ENCODE assay signal across 8 cellular contexts in the genomic region with DNA sequence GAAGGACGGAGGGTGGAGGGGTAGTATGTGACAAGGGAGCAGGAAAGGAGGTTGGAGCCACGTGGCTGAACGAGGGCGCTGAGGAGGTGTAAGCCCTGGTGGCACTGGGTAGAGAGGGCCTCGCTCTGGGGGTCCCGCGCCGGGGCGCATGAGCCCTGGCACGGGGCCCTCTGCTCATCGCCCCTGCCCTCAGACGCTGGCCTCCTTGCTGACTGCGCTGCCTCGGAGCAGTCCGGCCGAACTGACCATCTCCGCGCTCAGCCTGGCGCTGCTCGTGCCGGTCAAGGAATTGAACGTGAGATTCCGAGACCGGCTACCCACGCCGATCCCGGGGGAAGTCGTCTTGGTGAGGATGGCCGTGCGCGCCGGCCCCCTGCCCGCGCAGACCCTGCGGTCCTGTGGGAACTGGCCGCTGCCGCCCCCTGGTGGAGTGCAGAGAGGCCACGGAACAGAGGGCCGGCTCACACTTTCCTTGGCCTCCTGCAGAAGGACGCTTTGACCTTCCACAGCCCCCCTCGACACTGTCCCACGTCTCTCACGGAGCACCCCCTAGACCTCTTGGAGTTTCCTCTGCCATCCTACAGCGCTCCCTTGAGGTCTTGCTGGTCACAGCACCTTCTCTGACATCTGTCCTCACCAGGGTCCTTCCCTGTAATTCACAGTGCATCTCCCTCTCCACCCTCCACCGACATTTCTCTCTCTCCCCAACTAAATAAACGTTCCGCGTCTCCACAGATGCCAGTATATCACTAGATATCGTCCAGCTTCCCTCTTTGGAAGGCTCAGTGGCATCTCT. TPM values are rescaled to one million over a fixed set of nuclear protein-coding genes. Genes with fewer than 3 reads are reported as not detected.
DNase-seq lines count a peak whose midpoint lies in the region; ATAC-seq and TF ChIP-seq lines count a peak whose summit lies in the region.

No MANE protein-coding gene starts in this region.

- H3K4me1 ChIP-seq in muscle layer of colon (ENCODE audit: insufficient read depth, low read length) = peaks cover 16% of the 10 kb centered on the region
- H3K4me1 ChIP-seq in thoracic aorta (ENCODE audit: control insufficient read depth in 1 of 2, low read depth in 2 of 2) = peaks cover 7 to 10% of the 10 kb centered on the region in 2 donors

- no peaks in the 10 kb centered on the region for H3K36me3 Mint-ChIP-seq in activated CD8-positive, alpha-beta T cell treated with anti-CD3 and anti-CD28 coated beads for 36 hours (ENCODE audit: low read depth)

- H3K9me3 Mint-ChIP-seq in activated CD8-positive, alpha-beta T cell treated with anti-CD3 and anti-CD28 coated beads for 36 hours = no peaks in the 10 kb centered on the region

- TF ChIP-seq CTCF in AG04449 (IDR thresholded peaks at IDR 0.05; ENCODE audit: insufficient read depth, low read length, missing control alignments) (peak; percentile 92), thoracic aorta (IDR thresholded peaks at IDR 0.05) (peak; percentile 93)
- TF ChIP-seq CTCF in activated CD8-positive, alpha-beta T cell treated with anti-CD3 and anti-CD28 coated beads for 36 hours (IDR thresholded peaks at IDR 0.05) = peak; percentile 99

- peak overlapping the region; percentile 64 for H3K4me3 Mint-ChIP-seq in activated CD8-positive, alpha-beta T cell treated with anti-CD3 and anti-CD28 coated beads for 36 hours

- intact Hi-C loops in activated CD8-positive, alpha-beta T cell treated with anti-CD3 and anti-CD28 coated beads for 36 hours (cut with micrococcal nuclease) = loop anchor here (2.0 kb wide), 1 partner anchor 39 kb away; no protein-coding TSS in a partner anchor

- CTCF ChIA-PET in AG04449 (lab: Yijun Ruan, JAX) = interaction anchor here (0.7 to 9.3 kb wide), 25 partner anchors 8 to 163 kb away, joined by 3 to 186 read pairs (median 5); a partner anchor contains a TSS
- CTCF ChIA-PET in activated CD8-positive, alpha-beta T cell treated with anti-CD3 and anti-CD28 coated beads for 36 hours (lab: Charles Lee) = interaction anchor here (0.9 to 7.3 kb wide), 28 partner anchors 7 to 166 kb away, joined by 3 to 124 read pairs (median 5); a partner anchor contains a TSS

- no peak overlapping the region for H3K27ac ChIP-seq in muscle layer of colon (ENCODE audit: low read depth, low read length)
- H3K27ac ChIP-seq in thoracic aorta = no peak overlapping the region

- H3K4me3 ChIP-seq in AG04449 (ENCODE audit: low read depth, low read length) (peak overlapping the region; percentile 50), muscle layer of colon (ENCODE audit: low read depth in 1 of 2, low read length in 2 of 2) (peak overlapping the region; percentile 38 to 62), thoracic aorta (peak overlapping the region; percentile 66)

- H3K9me3 ChIP-seq in muscle layer of colon (ENCODE audit: low read length) (no peaks in the 10 kb centered on the region), thoracic aorta (no peaks in the 10 kb centered on the region)

- DNase-seq in AG04449 (ENCODE audit: low read depth, low spot score) (no peak), NCI-H146 (lab: John Stamatoyannopoulos, UW) (peak; percentile 69), epidermal melanocyte (ENCODE audit: insufficient read length, low spot score) (peak; percentile 83), thoracic aorta (ENCODE audit: low spot score) (no peak)
- DNase-seq in activated CD8-positive, alpha-beta T cell treated with anti-CD3 and anti-CD28 coated beads for 36 hours = peak; percentile 74

- no peak overlapping the region for H3K27ac Mint-ChIP-seq in activated CD8-positive, alpha-beta T cell treated with anti-CD3 and anti-CD28 coated beads for 36 hours

- H3K27me3 ChIP-seq in muscle layer of colon (ENCODE audit: control insufficient read depth in 1 of 2, insufficient read depth in 2 of 2, low read length in 2 of 2) (peaks cover 11 to 29% of the 10 kb centered on the region in 2 donors), thoracic aorta (replicated peaks; ENCODE audit: insufficient read depth) (no peaks in the 10 kb centered on the region)

- peaks cover 85% of the 10 kb centered on the region for H3K27me3 Mint-ChIP-seq in activated CD8-positive, alpha-beta T cell treated with anti-CD3 and anti-CD28 coated beads for 36 hours

- ATAC-seq in GM18907 (IDR thresholded peaks at IDR 0.05; ENCODE audit: unreplicated experiment) (peak; percentile 53), thoracic aorta (ENCODE audit: insufficient number of reproducible peaks, low FRiP score, low read depth) (no peak), GM21447 (IDR thresholded peaks at IDR 0.05; ENCODE audit: unreplicated experiment) (no peak)
- peak; percentile 81 for ATAC-seq in activated CD8-positive, alpha-beta T cell treated with anti-CD3 and anti-CD28 coated beads for 36 hours

- H3K36me3 ChIP-seq in muscle layer of colon (ENCODE audit: insufficient read depth, low read length) (peaks cover 30% of the 10 kb centered on the region), thoracic aorta (peaks cover 12% of the 10 kb centered on the region)

- peaks cover 17% of the 10 kb centered on the region for H3K4me1 Mint-ChIP-seq in activated CD8-positive, alpha-beta T cell treated with anti-CD3 and anti-CD28 coated beads for 36 hours (ENCODE audit: low read depth)

- no peak overlapping the region for H3K9ac ChIP-seq in muscle layer of colon (ENCODE audit: low read length)

- POLR2A ChIA-PET in AG04449 (lab: Yijun Ruan, JAX) = no interaction called here
- POLR2A ChIA-PET in activated CD8-positive, alpha-beta T cell treated with anti-CD3 and anti-CD28 coated beads for 36 hours (lab: Charles Lee) = interaction anchor here (0.7 to 1.5 kb wide), 5 partner anchors 11 to 47 kb away, joined by 3 to 6 read pairs (median 4); a partner anchor contains a TSS

RNA-seq across cellular contexts. Expression of a gene that starts 10.5 kb away (rescaled TPM):
- 1 to 10 TPM; 1.1 to 1.2 TPM for total RNA-seq in activated CD8-positive, alpha-beta T cell treated with anti-CD3 and anti-CD28 coated beads for 36 hours
- total RNA-seq in thoracic aorta = 10 to 100 TPM; 73.8 to 77.0 TPM

RNA-seq across cellular contexts. Expression of a gene that starts 11.3 kb away (rescaled TPM):
- 1 to 10 TPM in 1 of 2 experiments, under 1 TPM in 1; 0.61 to 1.4 TPM for total RNA-seq in activated CD8-positive, alpha-beta T cell treated with anti-CD3 and anti-CD28 coated beads for 36 hours
- 10 to 100 TPM in 1 of 2 donors, 1 to 10 TPM in 1; 4.0 to 11.0 TPM for total RNA-seq in thoracic aorta

RNA-seq across cellular contexts. Expression of a gene that starts 17.1 kb away (rescaled TPM):
- 10 to 100 TPM; 13.7 to 15.1 TPM for total RNA-seq in activated CD8-positive, alpha-beta T cell treated with anti-CD3 and anti-CD28 coated beads for 36 hours
- total RNA-seq in thoracic aorta = 10 to 100 TPM; 37.9 to 55.1 TPM

RNA-seq across cellular contexts. Expression of a gene that starts 30.7 kb away (rescaled TPM):
- total RNA-seq in activated CD8-positive, alpha-beta T cell treated with anti-CD3 and anti-CD28 coated beads for 36 hours = 10 to 100 TPM; 10.7 to 12.3 TPM
- total RNA-seq in thoracic aorta = 10 to 100 TPM; 33.4 to 39.9 TPM

Comparison
In these comparisons a context has a peak if more than half of its experiments do, and no peak if none do; other contexts are left out.
1. DNase-seq: peak in NCI-H146 (single experiment), activated CD8-positive, alpha-beta T cell treated with anti-CD3 and anti-CD28 coated beads for 36 hours (single experiment) and epidermal melanocyte (single experiment); none in AG04449 (single experiment) and thoracic aorta (single experiment).
2. ATAC-seq: peak in GM18907 (single experiment) and activated CD8-positive, alpha-beta T cell treated with anti-CD3 and anti-CD28 coated beads for 36 hours (single experiment); none in thoracic aorta (single experiment) and GM21447 (single experiment).
3. RNA of a gene that starts 10.5 kb away (total RNA-seq): 73.8 to 77.0 TPM in thoracic aorta; 1.1 to 1.2 TPM in activated CD8-positive, alpha-beta T cell treated with anti-CD3 and anti-CD28 coated beads for 36 hours; every median in the first group is over 10 times any median in the second.
4. Peak in every context shown above with its lines, with median percentiles within 50 percentile points of each other: H3K4me3 ChIP-seq and CTCF ChIP-seq.